In the genomic region with DNA sequence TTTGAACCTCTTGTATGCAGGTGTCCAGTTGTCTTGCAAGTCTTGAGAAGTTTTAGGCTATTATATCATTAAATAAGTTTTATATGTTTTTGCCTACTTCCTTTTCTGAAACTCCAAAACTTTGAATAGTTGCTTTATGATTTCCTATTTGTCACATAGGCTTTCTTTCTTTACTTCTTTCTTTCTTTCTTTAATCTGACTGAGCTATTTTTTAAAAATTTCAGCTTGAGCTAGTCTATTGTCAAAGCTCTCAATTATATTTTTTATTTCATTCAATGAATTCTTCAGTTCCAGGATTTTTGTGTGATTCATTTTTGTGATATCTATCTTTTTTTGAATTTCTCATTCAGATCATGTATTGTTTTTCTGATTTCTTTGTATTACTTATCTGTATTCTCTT, we compare ENCODE assay signal across 20 cellular contexts.
DNase-seq lines count a peak whose midpoint lies in the region; ATAC-seq, FAIRE-seq and TF ChIP-seq lines count a peak whose summit lies in the region.
"Had no signal": no experiment of that assay in that cellular context is flagged by ENCODE, and none has a peak within 500 bp of the region (broad histone marks: within the 10 kb centered on the region; RNA-seq: fewer than 3 reads in every experiment).

No MANE protein-coding gene starts in this region.

- H2AFZ ChIP-seq in Karpas-422 (ENCODE audit: low read length) (no peak overlapping the region), K562 (ENCODE audit: low read depth, low read length) (no peak overlapping the region)

- H3K36me3 ChIP-seq in Caco-2 (ENCODE audit: control insufficient read depth, insufficient read depth, low read length) (no peaks in the 10 kb centered on the region), Karpas-422 (ENCODE audit: insufficient read depth, low read length) (no peaks in the 10 kb centered on the region), K562 (ENCODE audit: control insufficient read depth, insufficient read depth, low read length) (no peaks in the 10 kb centered on the region), upper lobe of right lung (no peaks in the 10 kb centered on the region)
- H3K36me3 ChIP-seq: BE2C had no signal

- H3K9me3 Mint-ChIP-seq in Caco-2 (ENCODE audit: unreplicated experiment), result peaks cover 21% of the 10 kb centered on the region

- CTCF ChIA-PET in Caco-2 (lab: Charles Lee) (no interaction called here), K562 (lab: Yijun Ruan, JAX; ENCODE audit: low intra/inter-chr PET ratio) (no interaction called here), RWPE1 (lab: Yijun Ruan, JAX) (no interaction called here)

- no peak for FAIRE-seq in K562 (lab: Jason Lieb, UNC)
- FAIRE-seq: HTR-8/SVneo had no signal

- peaks cover 7% of the 10 kb centered on the region for H3K36me3 Mint-ChIP-seq in Caco-2 (ENCODE audit: insufficient read depth, unreplicated experiment)
- H3K36me3 Mint-ChIP-seq: CD4-positive, CD25-positive, alpha-beta regulatory T cell had no signal

- BruUV-seq in Caco-2 (replicated peaks; lab: Mats Ljungman, UMichigan) (no TSS peak), K562 (replicated peaks; lab: Mats Ljungman, UMichigan) (no TSS peak)

- no peak overlapping the region for H3K4me2 ChIP-seq in Karpas-422 (ENCODE audit: low read depth, low read length, poor library complexity, severe bottlenecking)
- H3K4me2 ChIP-seq in K562 (ENCODE audit: insufficient read depth, low read length), result no peak overlapping the region

- H3K27me3 Mint-ChIP-seq in Caco-2 (ENCODE audit: insufficient read depth, unreplicated experiment), result no peaks in the 10 kb centered on the region
- H3K27me3 Mint-ChIP-seq: CD4-positive, CD25-positive, alpha-beta regulatory T cell; IgD-negative memory B cell had no signal

- peaks cover 14% of the 10 kb centered on the region for H3K4me1 Mint-ChIP-seq in Caco-2 (ENCODE audit: low read depth, unreplicated experiment)
- H3K4me1 Mint-ChIP-seq: CD4-positive, CD25-positive, alpha-beta regulatory T cell; CD8-positive, alpha-beta memory T cell had no signal

- TF ChIP-seq EP300 in K562 (IDR thresholded peaks at IDR 0.05; ENCODE audit: low read length), result no peak

- H3K4me3 ChIP-seq in Caco-2 (ENCODE audit: low read depth, low read length) (no peak overlapping the region), Karpas-422 (ENCODE audit: low read length) (no peak overlapping the region), K562 (no peak overlapping the region), upper lobe of right lung (no peak overlapping the region)

- no peaks in the 10 kb centered on the region for H3K79me2 ChIP-seq in Karpas-422 (ENCODE audit: low read length)
- H3K79me2 ChIP-seq in K562 (ENCODE audit: control insufficient read depth, insufficient read depth, low read length), result no peaks in the 10 kb centered on the region

- ATAC-seq in K562 (no peak), upper lobe of right lung (no peak)
- ATAC-seq: HCT116 had no signal

- in situ Hi-C loops in K562 (cut with MboI), result no loop called here

- no peak for TF ChIP-seq POLR2A in K562 (conservative IDR thresholded peaks at IDR 0.05)

- POLR2A ChIA-PET in Caco-2 (lab: Charles Lee), result no interaction called here
- POLR2A ChIA-PET in K562 (lab: Yijun Ruan, JAX), result interaction anchor here (0.6 kb wide), 1 partner anchor 75 kb away, joined by 3 read pairs; no protein-coding TSS in a partner anchor
- POLR2A ChIA-PET in RWPE1 (lab: Yijun Ruan, JAX; ENCODE audit: low non-redundant PET), result no interaction called here

- H3K9me2 ChIP-seq in Karpas-422 (replicated peaks; ENCODE audit: insufficient read depth, low read length), result no peaks in the 10 kb centered on the region

- H3K27ac Mint-ChIP-seq in Caco-2 (ENCODE audit: unreplicated experiment), result peak overlapping the region; percentile 42
- H3K27ac Mint-ChIP-seq: CD8-positive, alpha-beta memory T cell; IgD-negative memory B cell had no signal

- H3K9ac ChIP-seq in Karpas-422 (ENCODE audit: low read length) (no peak overlapping the region), K562 (ENCODE audit: insufficient read depth in 1 of 2, low read depth in 2 of 2, low read length in 2 of 2) (no peak overlapping the region)

- no peak for TF ChIP-seq CTCF in Caco-2 (IDR thresholded peaks at IDR 0.05; ENCODE audit: insufficient read depth in 1 of 2, low read depth in 1 of 2, low read length in 1 of 2, severe bottlenecking in 1 of 2, unreplicated experiment in 1 of 2)
- TF ChIP-seq CTCF in K562 (IDR thresholded peaks at IDR 0.05 in 2 of 3, conservative IDR thresholded peaks at IDR 0.05 in 1 of 3; ENCODE audit: insufficient read depth in 2 of 3, low read depth in 1 of 3, low read length in 3 of 3), result no peak
- TF ChIP-seq CTCF in upper lobe of right lung (IDR thresholded peaks at IDR 0.05), result no peak
- TF ChIP-seq CTCF in RWPE1 (conservative IDR thresholded peaks at IDR 0.05; ENCODE audit: low read depth), result no peak

- intact Hi-C loops in Caco-2 (cut with micrococcal nuclease; ENCODE audit: unreplicated experiment) (no loop called here), K562 (cut with micrococcal nuclease) (no loop called here), upper lobe of right lung (cut with DNase I) (no loop called here)

- no peak overlapping the region for H3K4me3 Mint-ChIP-seq in Caco-2 (ENCODE audit: unreplicated experiment)
- H3K4me3 Mint-ChIP-seq: CD4-positive, CD25-positive, alpha-beta regulatory T cell; CD8-positive, alpha-beta memory T cell had no signal

- H3K9me1 ChIP-seq in K562 (ENCODE audit: control insufficient read depth, insufficient read depth, low read length), result no peaks in the 10 kb centered on the region

- H3K4me1 ChIP-seq in Caco-2 (peaks cover 11% of the 10 kb centered on the region), Karpas-422 (ENCODE audit: low read length) (no peaks in the 10 kb centered on the region), K562 (replicated peaks in 1 of 2; ENCODE audit: control insufficient read depth in 2 of 2, insufficient read depth in 2 of 2, low read length in 2 of 2) (no peaks in the 10 kb centered on the region), upper lobe of right lung (peaks cover 4% of the 10 kb centered on the region)
- H3K4me1 ChIP-seq: BE2C had no signal

- H3K27ac ChIP-seq in Karpas-422 (ENCODE audit: low read length) (no peak overlapping the region), K562 (ENCODE audit: extremely low read depth, low read depth, low read length) (no peak overlapping the region), upper lobe of right lung (no peak overlapping the region), RWPE1 (no peak overlapping the region)

- no peaks in the 10 kb centered on the region for H3K27me3 ChIP-seq in Caco-2 (replicated peaks; ENCODE audit: control insufficient read depth, insufficient read depth, low read length)
- H3K27me3 ChIP-seq in Karpas-422 (ENCODE audit: low read length), result no peaks in the 10 kb centered on the region
- H3K27me3 ChIP-seq in K562 (ENCODE audit: control insufficient read depth in 2 of 2, insufficient read depth in 2 of 2, low read length in 2 of 2), result no peaks in the 10 kb centered on the region
- no peaks in the 10 kb centered on the region for H3K27me3 ChIP-seq in upper lobe of right lung
- H3K27me3 ChIP-seq: BE2C had no signal

- H4K20me1 ChIP-seq in Karpas-422 (ENCODE audit: insufficient read depth, low read depth, low read length) (no peaks in the 10 kb centered on the region), K562 (replicated peaks; ENCODE audit: control insufficient read depth, insufficient read depth, low read length) (no peaks in the 10 kb centered on the region)

- H3K9me3 ChIP-seq in Caco-2 (peaks cover 18% of the 10 kb centered on the region), Karpas-422 (ENCODE audit: low read length) (peaks cover 32% of the 10 kb centered on the region), K562 (replicated peaks; ENCODE audit: control insufficient read depth, insufficient read depth, low read depth, low read length) (peaks cover 8% of the 10 kb centered on the region), upper lobe of right lung (peaks cover 22% of the 10 kb centered on the region)
- H3K9me3 ChIP-seq: BE2C had no signal

- no peak for TF ChIP-seq RAD21 in K562 (CRISPR knock-in tag; conservative IDR thresholded peaks at IDR 0.05 in 1 of 2, IDR thresholded peaks at IDR 0.05 in 1 of 2)

- DNase-seq in Caco-2 (no peak), Karpas-422 (peak; percentile 50), K562 (ENCODE audit: extremely low read depth in 1 of 4, low spot score in 3 of 4) (no peak), upper lobe of right lung (no peak), RWPE1 (ENCODE audit: low spot score) (no peak)
- DNase-seq in activated CD4-positive, alpha-beta T cell treated with anti-CD3 and anti-CD28 coated beads, Interleukin-2, amount 50 U/mL, for 48 hours, result no peak
- DNase-seq: ACHN; BE2C; C1 segment of cervical spinal cord; CD4-positive, CD25-positive, alpha-beta regulatory T cell; CD8-positive, alpha-beta memory T cell; COR-L47; DMS153; DMS79; GF-D8; GOT3; H7 had no signal

TF ChIP-seq in K562, 482 proteins besides CTCF, POLR2A, EP300 and RAD21 (continues in another document):
- no peak for TF ChIP-seq ZNF12 (CRISPR knock-in tag; IDR thresholded peaks at IDR 0.05)
- TF ChIP-seq, protein P1, sequence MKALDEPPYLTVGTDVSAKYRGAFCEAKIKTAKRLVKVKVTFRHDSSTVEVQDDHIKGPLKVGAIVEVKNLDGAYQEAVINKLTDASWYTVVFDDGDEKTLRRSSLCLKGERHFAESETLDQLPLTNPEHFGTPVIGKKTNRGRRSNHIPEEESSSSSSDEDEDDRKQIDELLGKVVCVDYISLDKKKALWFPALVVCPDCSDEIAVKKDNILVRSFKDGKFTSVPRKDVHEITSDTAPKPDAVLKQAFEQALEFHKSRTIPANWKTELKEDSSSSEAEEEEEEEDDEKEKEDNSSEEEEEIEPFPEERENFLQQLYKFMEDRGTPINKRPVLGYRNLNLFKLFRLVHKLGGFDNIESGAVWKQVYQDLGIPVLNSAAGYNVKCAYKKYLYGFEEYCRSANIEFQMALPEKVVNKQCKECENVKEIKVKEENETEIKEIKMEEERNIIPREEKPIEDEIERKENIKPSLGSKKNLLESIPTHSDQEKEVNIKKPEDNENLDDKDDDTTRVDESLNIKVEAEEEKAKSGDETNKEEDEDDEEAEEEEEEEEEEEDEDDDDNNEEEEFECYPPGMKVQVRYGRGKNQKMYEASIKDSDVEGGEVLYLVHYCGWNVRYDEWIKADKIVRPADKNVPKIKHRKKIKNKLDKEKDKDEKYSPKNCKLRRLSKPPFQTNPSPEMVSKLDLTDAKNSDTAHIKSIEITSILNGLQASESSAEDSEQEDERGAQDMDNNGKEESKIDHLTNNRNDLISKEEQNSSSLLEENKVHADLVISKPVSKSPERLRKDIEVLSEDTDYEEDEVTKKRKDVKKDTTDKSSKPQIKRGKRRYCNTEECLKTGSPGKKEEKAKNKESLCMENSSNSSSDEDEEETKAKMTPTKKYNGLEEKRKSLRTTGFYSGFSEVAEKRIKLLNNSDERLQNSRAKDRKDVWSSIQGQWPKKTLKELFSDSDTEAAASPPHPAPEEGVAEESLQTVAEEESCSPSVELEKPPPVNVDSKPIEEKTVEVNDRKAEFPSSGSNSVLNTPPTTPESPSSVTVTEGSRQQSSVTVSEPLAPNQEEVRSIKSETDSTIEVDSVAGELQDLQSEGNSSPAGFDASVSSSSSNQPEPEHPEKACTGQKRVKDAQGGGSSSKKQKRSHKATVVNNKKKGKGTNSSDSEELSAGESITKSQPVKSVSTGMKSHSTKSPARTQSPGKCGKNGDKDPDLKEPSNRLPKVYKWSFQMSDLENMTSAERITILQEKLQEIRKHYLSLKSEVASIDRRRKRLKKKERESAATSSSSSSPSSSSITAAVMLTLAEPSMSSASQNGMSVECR (CRISPR knock-in tag; IDR thresholded peaks at IDR 0.05), result no peak
